Comparison of ENCODE assay signal across 8 cellular contexts in genomic region chr17:82496529-82497434, GRCh38. TPM values are rescaled to one million over a fixed set of nuclear protein-coding genes. Genes with fewer than 3 reads are reported as not detected.
A peak's percentile ranks its signal among the peaks of the same experiment; 100 is the strongest.
DNase-seq lines count a peak whose midpoint lies in the region; ATAC-seq and TF ChIP-seq lines count a peak whose summit lies in the region.

No MANE protein-coding gene starts in this region.

- H3K27ac ChIP-seq in left lung: peak overlapping the region; percentile 84 to 87

- intact Hi-C loops in left lung (cut with DNase I): no loop called here

- no peaks in the 10 kb centered on the region for H3K9me3 ChIP-seq in left lung

- TF ChIP-seq CTCF in AG09319 (IDR thresholded peaks at IDR 0.05; ENCODE audit: low read depth, low read length): no peak
- no peak for TF ChIP-seq CTCF in left lung (IDR thresholded peaks at IDR 0.05)

- peak overlapping the region; percentile 49 to 60 for H3K4me3 ChIP-seq in left lung

- H3K4me1 ChIP-seq in left lung: peaks cover 5 to 39% of the 10 kb centered on the region in 2 donors

- no peaks in the 10 kb centered on the region for H3K27me3 ChIP-seq in left lung

- peak; percentile 47 for ATAC-seq in GM19025 (IDR thresholded peaks at IDR 0.05; ENCODE audit: low read depth, unreplicated experiment)
- peak; percentile 54 for ATAC-seq in HG03442 (IDR thresholded peaks at IDR 0.05; ENCODE audit: unreplicated experiment)
- ATAC-seq in left lung: peak; percentile 83

- H3K36me3 ChIP-seq in left lung: no peaks in the 10 kb centered on the region

- peak; percentile 82 for DNase-seq in AG09319 (ENCODE audit: extremely low read depth, low read depth)
- DNase-seq in NCI-H69 (lab: John Stamatoyannopoulos, UW): peak; percentile 99
- peak; percentile 81 to 87 for DNase-seq in activated CD4-positive, alpha-beta T cell treated with anti-CD3 and anti-CD28 coated beads, Interleukin-2, amount 50 U/mL, for 24 hours (ENCODE audit: low read depth in 1 of 2, low spot score in 1 of 2)
- DNase-seq in dedifferentiated amniotic fluid mesenchymal stem cell (ENCODE audit: extremely low spot score): peak; percentile 91
- DNase-seq in left lung: peak; percentile 99 to 100
- DNase-seq in stimulated activated CD4-positive, alpha-beta T cell treated with anti-CD3 and anti-CD28 coated beads, Interleukin-1b, Interleukin-23, amount 100 ng/mL, for 48 hours: peak; percentile 91

RNA-seq across cellular contexts. Expression of gene FOXK2, which starts 22.8 kb away (rescaled TPM):
- total RNA-seq in left lung: 10 to 100 TPM; 50.4 to 57.0 TPM

RNA-seq across cellular contexts. Expression of gene NARF, which starts 38.2 kb away (rescaled TPM):
- 10 to 100 TPM; 38.9 to 52.4 TPM for total RNA-seq in left lung

RNA-seq across cellular contexts. Expression of gene CYBC1, which starts 46.2 kb away (rescaled TPM):
- 100 to 1,000 TPM in 1 of 2 donors, 10 to 100 TPM in 1; 90.2 to 116 TPM for total RNA-seq in left lung

Comparison
In these comparisons a context has a peak if more than half of its experiments do, and no peak if none do; other contexts are left out.
1. Peak in every context shown above with its lines: DNase-seq, ATAC-seq, H3K4me3 ChIP-seq and H3K27ac ChIP-seq.